ENCODE assay signal across 20 cellular contexts in the genomic region with DNA sequence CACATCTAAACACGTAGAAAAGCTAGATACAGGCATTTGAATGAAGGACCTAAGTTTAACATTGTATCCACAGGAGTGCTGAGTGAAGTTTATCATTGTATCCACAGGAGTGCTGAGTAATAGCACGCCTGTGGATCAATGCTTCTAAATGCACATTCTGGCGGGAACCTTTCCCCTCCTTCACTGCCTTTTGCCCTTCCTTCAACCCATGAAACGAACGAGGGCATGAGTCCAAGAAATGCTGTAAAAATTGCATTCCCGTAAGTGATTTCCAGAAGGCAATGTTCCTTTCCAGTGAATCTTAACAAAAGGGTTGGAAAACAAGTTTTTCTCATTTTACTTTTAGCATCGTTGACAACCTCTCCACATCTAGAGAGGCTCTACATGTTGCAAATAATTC.
DNase-seq lines count a peak whose midpoint lies in the region; ATAC-seq and TF ChIP-seq lines count a peak whose summit lies in the region.
"Had no signal": no experiment of that assay in that cellular context is flagged by ENCODE, and none has a peak within 500 bp of the region (broad histone marks: within the 10 kb centered on the region; RNA-seq: fewer than 3 reads in every experiment).

No MANE protein-coding gene starts in this region.

- H3K27ac Mint-ChIP-seq in osteocyte (ENCODE audit: unreplicated experiment) = no peak overlapping the region
- H3K27ac Mint-ChIP-seq: B cell; CD4-positive, CD25-positive, alpha-beta regulatory T cell; HFFc6 had no signal

- H3K27me3 Mint-ChIP-seq in osteocyte (ENCODE audit: unreplicated experiment) = no peaks in the 10 kb centered on the region
- H3K27me3 Mint-ChIP-seq: B cell; CD4-positive, CD25-positive, alpha-beta regulatory T cell had no signal

- no peaks in the 10 kb centered on the region for H3K4me1 ChIP-seq in cardiac muscle cell (ENCODE audit: low read depth)
- H3K4me1 ChIP-seq in thyroid gland = peaks cover 0 to 14% of the 10 kb centered on the region in 2 donors
- H3K4me1 ChIP-seq: Peyer's patch, SJSA1 had no signal

- H3K36me3 ChIP-seq in cardiac muscle cell = peaks cover 18% of the 10 kb centered on the region
- peaks cover 6 to 11% of the 10 kb centered on the region in 2 donors for H3K36me3 ChIP-seq in thyroid gland
- H3K36me3 ChIP-seq: SJSA1 had no signal

- H3K4me1 Mint-ChIP-seq in osteocyte (ENCODE audit: unreplicated experiment) = no peaks in the 10 kb centered on the region
- H3K4me1 Mint-ChIP-seq: CD4-positive, CD25-positive, alpha-beta regulatory T cell had no signal

- no peak overlapping the region for H3K4me3 Mint-ChIP-seq in osteocyte (ENCODE audit: unreplicated experiment)
- H3K4me3 Mint-ChIP-seq: B cell; CD4-positive, CD25-positive, alpha-beta regulatory T cell; HFFc6 had no signal

- peaks cover 5% of the 10 kb centered on the region for H3K36me3 Mint-ChIP-seq in osteocyte (ENCODE audit: unreplicated experiment)

- peak overlapping the region; percentile 19 for H3K27ac ChIP-seq in cardiac muscle cell
- H3K27ac ChIP-seq in VCaP = peak overlapping the region; percentile 52; the same call in 1 of the 2 replicates
- peak overlapping the region in 2 of 3 donors; percentile 10 to 31 for H3K27ac ChIP-seq in thyroid gland
- H3K27ac ChIP-seq: HL-60, Peyer's patch, SJSA1 had no signal

- intact Hi-C loops in left cardiac atrium (cut with DNase I) = no loop called here
- intact Hi-C loops in thyroid gland (cut with DNase I) = no loop called here

- H3K4me3 ChIP-seq in cardiac muscle cell (no peak overlapping the region), fibroblast of mammary gland (ENCODE audit: control insufficient read depth, low read depth, low read length) (no peak overlapping the region), thyroid gland (replicated peaks in 1 of 3) (no peak overlapping the region)
- H3K4me3 ChIP-seq: Peyer's patch, SJSA1 had no signal

- TF ChIP-seq POLR2A in thyroid gland (IDR thresholded peaks at IDR 0.05) = no peak

- no peaks in the 10 kb centered on the region for H3K9me3 ChIP-seq in cardiac muscle cell (ENCODE audit: low read depth)
- no peaks in the 10 kb centered on the region for H3K9me3 ChIP-seq in thyroid gland
- H3K9me3 ChIP-seq: Peyer's patch, SJSA1 had no signal

- TF ChIP-seq CTCF in cardiac muscle cell (IDR thresholded peaks at IDR 0.05; ENCODE audit: low read depth, low read length) (no peak), VCaP (conservative IDR thresholded peaks at IDR 0.05) (no peak), fibroblast of mammary gland (conservative IDR thresholded peaks at IDR 0.05; ENCODE audit: control insufficient read depth, insufficient read depth, low read depth, low read length) (no peak), thyroid gland (IDR thresholded peaks at IDR 0.05) (no peak), osteocyte (IDR thresholded peaks at IDR 0.05) (no peak)

- peak in 1 of 2 donors; percentile 57 for DNase-seq in cardiac muscle cell (ENCODE audit: low read depth in 1 of 2, low spot score in 1 of 2)
- DNase-seq in left cardiac atrium = no peak
- peak; percentile 47 for DNase-seq in fibroblast of mammary gland (ENCODE audit: low read depth)
- peak; percentile 30 to 43 for DNase-seq in thyroid gland
- no peak for DNase-seq in osteocyte (ENCODE audit: extremely low spot score, unreplicated experiment)
- DNase-seq in stimulated activated naive CD8-positive, alpha-beta T cell treated with anti-CD3 and anti-CD28 coated beads, Interleukin-15, Interleukin-2, amounts not matched to agents 100 U/mL and 50 U/mL, for 24 hours = no peak
- DNase-seq: 8988T; CD4-positive, CD25-positive, alpha-beta regulatory T cell; DMS153; H7; HFFc6; NCI-H1417 treated with DMSO at 0.1 percent for 48 hours; NCI-H187 treated with DMSO at 0.1 percent for 48 hours; NCI-H2171; Peyer's patch had no signal

- H3K27me3 ChIP-seq in cardiac muscle cell (no peaks in the 10 kb centered on the region), thyroid gland (no peaks in the 10 kb centered on the region)
- H3K27me3 ChIP-seq: Peyer's patch, SJSA1 had no signal

- WGBS in thyroid gland, 2 donors = 26 to 39% methylated on average over 7 of the region's 7 CpGs

- no peaks in the 10 kb centered on the region for H3K9me3 Mint-ChIP-seq in osteocyte (ENCODE audit: unreplicated experiment)
- H3K9me3 Mint-ChIP-seq: CD4-positive, CD25-positive, alpha-beta regulatory T cell; HFFc6 had no signal

- ATAC-seq in left cardiac atrium (no peak), HG02885 (IDR thresholded peaks at IDR 0.05; ENCODE audit: poor library complexity, unreplicated experiment) (no peak)
- no peak for ATAC-seq in stimulated activated naive CD8-positive, alpha-beta T cell treated with anti-CD3 and anti-CD28 coated beads, Interleukin-15, Interleukin-2, amounts not matched to agents 100 U/mL and 50 U/mL, for 24 hours

Comparison
In these comparisons a context has a peak if more than half of its experiments do, and no peak if none do; other contexts are left out.
1. DNase-seq: peak in fibroblast of mammary gland (single experiment) and thyroid gland (2 of 2); none in left cardiac atrium (single experiment), osteocyte (single experiment) and stimulated activated naive CD8-positive, alpha-beta T cell treated with anti-CD3 and anti-CD28 coated beads, Interleukin-15, Interleukin-2, amounts not matched to agents 100 U/mL and 50 U/mL, for 24 hours (single experiment).
2. Peak in every context shown above with its lines, with median percentiles within 50 percentile points of each other: H3K27ac ChIP-seq.